ENCODE assay signal across 8 cellular contexts in the genomic region with DNA sequence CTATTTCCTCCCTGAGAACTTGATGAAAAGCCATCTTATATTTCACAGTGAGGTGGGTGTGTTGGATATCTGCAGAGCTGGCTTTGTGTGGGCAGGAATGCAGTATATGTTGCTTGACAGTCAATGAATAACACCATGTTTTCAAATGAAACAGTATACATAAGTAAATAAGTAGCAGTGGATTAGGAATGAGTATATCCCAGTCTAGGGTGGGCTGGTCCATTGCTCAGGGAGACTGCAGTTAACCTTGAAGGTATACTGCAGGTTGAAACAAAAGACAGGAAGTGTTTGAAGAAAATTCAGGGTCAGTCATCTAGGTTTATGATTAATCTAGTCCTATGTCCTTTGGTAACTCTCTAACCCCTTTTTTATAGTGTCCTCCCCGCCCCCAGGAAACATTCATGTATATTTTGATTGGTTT. TPM values are rescaled to one million over a fixed set of nuclear protein-coding genes. Genes with fewer than 3 reads are reported as not detected.
DNase-seq lines count a peak whose midpoint lies in the region; ATAC-seq and TF ChIP-seq lines count a peak whose summit lies in the region.

No MANE protein-coding gene starts in this region.

- H3K9me3 ChIP-seq in mammary epithelial cell (replicated peaks; ENCODE audit: insufficient read depth, low read length) = no peaks in the 10 kb centered on the region
- no peaks in the 10 kb centered on the region for H3K9me3 ChIP-seq in mucosa of stomach (ENCODE audit: control insufficient read depth, low read length)

- in situ Hi-C loops in ACHN (cut with HindIII; ENCODE audit: low pct_ligation_motif_present, low pct_unique_long_range_greater_than_20kb, low sequenced_read_pairs) (no loop called here), mammary epithelial cell (cut with MboI; ENCODE audit: low sequenced_read_pairs in 2 of 2) (loop anchor here in 1 of 2 donors (10.0 kb wide), 3 partner anchors 68 to 308 kb away; a partner anchor contains a TSS), GM13977 (cut with MboI; ENCODE audit: low pct_unique_long_range_greater_than_20kb, low sequenced_read_pairs, unreplicated experiment) (loop anchor here (10.0 kb wide), 3 partner anchors 68 to 308 kb away; a partner anchor contains a TSS)

- H3K79me2 ChIP-seq in mammary epithelial cell (ENCODE audit: insufficient read depth, low read length) = peaks cover 62% of the 10 kb centered on the region

- 64% methylated on average over 1 of the region's 1 CpG for WGBS in mammary epithelial cell (ENCODE audit: low coverage, missing lambda C conversion rate)

- no peaks in the 10 kb centered on the region for H3K9me3 Mint-ChIP-seq in HFFc6

- peak overlapping the region; percentile 76 to 87 (median 82) for H3K4me3 ChIP-seq in mammary epithelial cell (replicated peaks in 1 of 3; ENCODE audit: insufficient read depth in 1 of 3, low read depth in 2 of 3, low read length in 3 of 3)
- peak overlapping the region; percentile 88 for H3K4me3 ChIP-seq in mucosa of stomach (ENCODE audit: low read length)

- H3K4me1 Mint-ChIP-seq in HFFc6 (ENCODE audit: low read depth) = peaks cover 82% of the 10 kb centered on the region

- peak overlapping the region; percentile 78 for H2AFZ ChIP-seq in mammary epithelial cell (ENCODE audit: low read depth, low read length)

- peak overlapping the region; percentile 82 for H3K9ac ChIP-seq in mammary epithelial cell (ENCODE audit: insufficient read depth, low read length)
- H3K9ac ChIP-seq in mucosa of stomach (ENCODE audit: low read length) = peak overlapping the region; percentile 88

- ATAC-seq in HG02759 (IDR thresholded peaks at IDR 0.05; ENCODE audit: unreplicated experiment) = no peak

- TF ChIP-seq CTCF in HFFc6 (IDR thresholded peaks at IDR 0.05) = no peak
- TF ChIP-seq CTCF in mammary epithelial cell (conservative IDR thresholded peaks at IDR 0.05 in 1 of 2, IDR thresholded peaks at IDR 0.05 in 1 of 2; ENCODE audit: extremely low read depth in 1 of 2, insufficient read depth in 1 of 2, low read depth in 1 of 2, low read length in 2 of 2) = no peak
- no peak for TF ChIP-seq CTCF in GM13977 (IDR thresholded peaks at IDR 0.05; ENCODE audit: extremely low read depth, insufficient read depth, missing control alignments)

- peak overlapping the region; percentile 90 for H3K4me2 ChIP-seq in mammary epithelial cell (ENCODE audit: insufficient read depth, low read depth, low read length)

- peak; percentile 23 for DNase-seq in ACHN
- no peak for DNase-seq in HFFc6
- no peak for DNase-seq in mammary epithelial cell
- no peak for DNase-seq in Kasumi-1 (lab: John Stamatoyannopoulos, UW)
- DNase-seq in GM13977 (ENCODE audit: low spot score) = no peak
- no peak for DNase-seq in UCSD-AML1 (lab: John Stamatoyannopoulos, UW; ENCODE audit: unreplicated experiment)

- CTCF ChIA-PET in mammary epithelial cell (lab: Charles Lee; ENCODE audit: low non-redundant PET) = no interaction called here

- no peaks in the 10 kb centered on the region for H4K20me1 ChIP-seq in mammary epithelial cell (ENCODE audit: insufficient read depth, low read length)

- peak overlapping the region; percentile 98 for H3K27ac Mint-ChIP-seq in HFFc6

- H3K27me3 ChIP-seq in mammary epithelial cell (ENCODE audit: insufficient read depth, low read length) (no peaks in the 10 kb centered on the region), mucosa of stomach (ENCODE audit: control insufficient read depth, insufficient read depth, low read length) (no peaks in the 10 kb centered on the region)

- intact Hi-C loops in mammary epithelial cell (cut with micrococcal nuclease) = no loop called here

- dilution Hi-C loops in mammary epithelial cell (cut with HindIII; ENCODE audit: low sequenced_read_pairs) = no loop called here

- peaks cover 38% of the 10 kb centered on the region for H3K36me3 Mint-ChIP-seq in HFFc6 (ENCODE audit: low read depth)

- peaks cover 1% of the 10 kb centered on the region for H3K27me3 Mint-ChIP-seq in HFFc6 (ENCODE audit: insufficient read depth)

- no TSS peak for BruUV-seq in mammary epithelial cell (replicated peaks; lab: Mats Ljungman, UMichigan)

- H3K36me3 ChIP-seq in mammary epithelial cell (ENCODE audit: insufficient read depth, low read length) = no peaks in the 10 kb centered on the region
- H3K36me3 ChIP-seq in mucosa of stomach (ENCODE audit: control insufficient read depth, insufficient read depth, low read length) = no peaks in the 10 kb centered on the region

- H3K4me1 ChIP-seq in mammary epithelial cell (ENCODE audit: insufficient read depth, low read length) (peaks cover 28% of the 10 kb centered on the region), mucosa of stomach (ENCODE audit: control insufficient read depth, insufficient read depth, low read length) (peaks cover 35% of the 10 kb centered on the region)

- H3K4me3 Mint-ChIP-seq in HFFc6 = peak overlapping the region; percentile 97

- peak overlapping the region; percentile 91 for H3K27ac ChIP-seq in mammary epithelial cell (ENCODE audit: insufficient read depth, low read depth, low read length)

RNA-seq across cellular contexts. Expression of a gene that starts 1.0 kb away (rescaled TPM):
- total RNA-seq in HFFc6 (2021; fragmentation: NEBNext Ultra II Directional; extraction: Animal tissue kit (Norgen Biotek cat#: 25700)) = 10 to 100 TPM; 71.9 to 80.8 (median 76.5) TPM
- 10 to 100 TPM; 19.3 to 45.5 TPM for total RNA-seq in mammary epithelial cell
- polyA plus RNA-seq in mammary epithelial cell = 9.0 TPM
- 10.5 TPM for polyA minus RNA-seq in mammary epithelial cell
